In the genomic region with DNA sequence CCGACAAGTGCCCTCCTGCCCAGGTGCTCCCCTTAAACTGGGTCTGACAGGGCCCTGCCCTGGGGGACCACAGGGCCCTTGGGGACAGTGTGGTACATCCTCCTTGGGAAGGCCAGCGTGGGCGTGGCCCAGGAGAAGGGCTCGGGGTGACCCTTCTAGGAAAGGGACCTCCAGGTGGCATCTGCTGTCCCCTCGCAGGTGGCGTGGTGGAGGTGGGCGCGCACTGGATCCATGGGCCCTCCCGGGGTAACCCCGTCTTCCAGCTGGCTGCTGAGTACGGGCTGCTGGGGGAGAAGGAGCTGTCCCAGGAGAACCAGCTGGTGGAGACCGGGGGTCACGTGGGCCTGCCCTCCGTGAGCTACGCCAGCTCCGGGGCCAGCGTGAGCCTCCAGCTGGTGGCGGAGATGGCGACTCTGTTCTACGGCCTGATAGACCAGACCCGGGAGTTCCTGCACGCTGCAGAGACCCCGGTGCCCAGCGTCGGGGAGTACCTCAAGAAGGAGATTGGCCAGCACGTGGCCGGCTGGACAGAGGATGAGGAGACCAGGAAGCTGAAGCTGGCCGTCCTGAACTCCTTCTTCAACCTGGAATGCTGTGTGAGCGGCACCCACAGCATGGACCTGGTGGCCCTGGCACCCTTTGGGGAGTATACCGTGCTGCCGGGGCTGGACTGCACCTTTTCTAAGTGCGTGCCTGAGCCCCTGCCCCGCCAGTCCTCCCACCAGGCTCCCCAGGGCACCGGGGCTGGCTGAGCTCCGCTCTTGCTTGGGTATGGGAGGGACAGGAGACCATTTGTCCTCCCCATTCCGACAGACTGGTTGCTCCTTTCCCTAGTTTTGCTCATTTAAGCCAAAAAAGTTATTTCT, we compare ENCODE assay signal across 6 cellular contexts.
DNase-seq lines count a peak whose midpoint lies in the region; ATAC-seq and TF ChIP-seq lines count a peak whose summit lies in the region.

No MANE protein-coding gene starts in this region.

- peaks cover 14% of the 10 kb centered on the region for H3K36me3 Mint-ChIP-seq in stimulated activated memory B cell treated with anti-CD40 and anti-IgM and Interleukin-4, amounts not matched to agents 10 μg/mL and 1 μg/mL and 100 μg/mL, for 72 hours

- DNase-seq in fibroblast of mammary gland (ENCODE audit: low read depth): no peak
- DNase-seq in NCI-H146 treated with DMSO at 0.1 percent for 48 hours (lab: John Stamatoyannopoulos, UW; ENCODE audit: unreplicated experiment): no peak

- no peak overlapping the region for H3K27ac ChIP-seq in KMS-11

- peak overlapping the region; percentile 45; the same call in 1 of the 2 replicates for H3K4me2 ChIP-seq in KMS-11

- H3K4me3 ChIP-seq in KMS-11 (IDR thresholded peaks at IDR 0.05; ENCODE audit: insufficient read depth, low read depth, low read length): no peak overlapping the region
- H3K4me3 ChIP-seq in fibroblast of mammary gland (ENCODE audit: control insufficient read depth, low read depth, low read length): peak overlapping the region; percentile 33

- no peaks in the 10 kb centered on the region; the same call in 1 of the 2 replicates for H3K27me3 ChIP-seq in KMS-11 (ENCODE audit: insufficient read depth, low read depth)

- ATAC-seq in stimulated activated memory B cell treated with anti-CD40 and anti-IgM and Interleukin-4, amounts not matched to agents 10 μg/mL and 1 μg/mL and 100 μg/mL, for 72 hours: no peak
- ATAC-seq in HG03565 (IDR thresholded peaks at IDR 0.05; ENCODE audit: unreplicated experiment): no peak
- ATAC-seq in HG02798 (IDR thresholded peaks at IDR 0.05; ENCODE audit: poor library complexity, unreplicated experiment): no peak

- peak overlapping the region; percentile 84 for H3K4me3 Mint-ChIP-seq in stimulated activated memory B cell treated with anti-CD40 and anti-IgM and Interleukin-4, amounts not matched to agents 10 μg/mL and 1 μg/mL and 100 μg/mL, for 72 hours

- H3K79me2 ChIP-seq in KMS-11 (ENCODE audit: insufficient read depth, low read depth): no peaks in the 10 kb centered on the region

- peak overlapping the region; percentile 77 for H3K27ac Mint-ChIP-seq in stimulated activated memory B cell treated with anti-CD40 and anti-IgM and Interleukin-4, amounts not matched to agents 10 μg/mL and 1 μg/mL and 100 μg/mL, for 72 hours

- H3K9ac ChIP-seq in KMS-11: peak overlapping the region; percentile 35; the same call in 1 of the 2 replicates

- no peaks in the 10 kb centered on the region for H3K36me3 ChIP-seq in KMS-11 (ENCODE audit: insufficient read depth)

- no peaks in the 10 kb centered on the region for H4K20me1 ChIP-seq in KMS-11 (ENCODE audit: insufficient read depth)

- H3K4me1 ChIP-seq in KMS-11 (ENCODE audit: low read depth, poor library complexity, severe bottlenecking): no peaks in the 10 kb centered on the region

- TF ChIP-seq CTCF in KMS-11 (conservative IDR thresholded peaks at IDR 0.05; ENCODE audit: low read depth, low read length): no peak
- no peak for TF ChIP-seq CTCF in fibroblast of mammary gland (conservative IDR thresholded peaks at IDR 0.05; ENCODE audit: control insufficient read depth, insufficient read depth, low read depth, low read length)

- H3K4me1 Mint-ChIP-seq in stimulated activated memory B cell treated with anti-CD40 and anti-IgM and Interleukin-4, amounts not matched to agents 10 μg/mL and 1 μg/mL and 100 μg/mL, for 72 hours: peaks cover 36% of the 10 kb centered on the region

- H2AFZ ChIP-seq in KMS-11 (ENCODE audit: low read depth): peak overlapping the region; percentile 71; the same call in 1 of the 2 replicates

- H3K27me3 Mint-ChIP-seq in stimulated activated memory B cell treated with anti-CD40 and anti-IgM and Interleukin-4, amounts not matched to agents 10 μg/mL and 1 μg/mL and 100 μg/mL, for 72 hours: no peaks in the 10 kb centered on the region

- no peaks in the 10 kb centered on the region for H3K9me3 Mint-ChIP-seq in stimulated activated memory B cell treated with anti-CD40 and anti-IgM and Interleukin-4, amounts not matched to agents 10 μg/mL and 1 μg/mL and 100 μg/mL, for 72 hours
